Comparison of ENCODE assay signal across 1 cellular context in genomic region chr16:2178321-2179106, GRCh38.
TF ChIP-seq lines count a peak whose summit lies in the region.

No MANE protein-coding gene starts in this region.

TF ChIP-seq in WTC11, 78 proteins besides CTCF, POLR2A, EP300 and RAD21 (continued from another document):
- TF ChIP-seq STAT6 (CRISPR knock-in tag; conservative IDR thresholded peaks at IDR 0.05; ENCODE audit: low read depth) (no peak), ZNF317 (CRISPR knock-in tag; IDR thresholded peaks at IDR 0.05; ENCODE audit: borderline replicate concordance, low read depth) (peak; percentile 25; the same call in 1 of the 2 replicates), PRRX2 (CRISPR knock-in tag; IDR thresholded peaks at IDR 0.05) (0 out of 2 replicates have a peak, but pooled peaks have one; percentile 53), ZNF263 (CRISPR knock-in tag; IDR thresholded peaks at IDR 0.05; ENCODE audit: low read depth) (no peak), HMGXB4 (CRISPR knock-in tag; IDR thresholded peaks at IDR 0.05) (peak; percentile 25; the same call in 1 of the 2 replicates), NR3C1 (CRISPR knock-in tag; conservative IDR thresholded peaks at IDR 0.05; ENCODE audit: low read depth) (no peak), FOXK1 (CRISPR knock-in tag; IDR thresholded peaks at IDR 0.05) (peak; percentile 56; the same call in 1 of the 2 replicates), MAX (CRISPR knock-in tag; IDR thresholded peaks at IDR 0.05) (peak; percentile 52; the same call in 1 of the 2 replicates), KAT7 (CRISPR knock-in tag; IDR thresholded peaks at IDR 0.05; ENCODE audit: borderline replicate concordance) (no peak), FOXP1 (CRISPR knock-in tag; IDR thresholded peaks at IDR 0.05; ENCODE audit: borderline replicate concordance) (0 out of 2 replicates have a peak, but pooled peaks have one; percentile 65), E2F4 (CRISPR knock-in tag; IDR thresholded peaks at IDR 0.05; ENCODE audit: borderline replicate concordance, low read depth) (0 out of 2 replicates have a peak, but pooled peaks have one; percentile 12), ARID4B (CRISPR knock-in tag; IDR thresholded peaks at IDR 0.05; ENCODE audit: borderline replicate concordance) (0 out of 2 replicates have a peak, but pooled peaks have one; percentile 23), ESRRA (CRISPR knock-in tag; IDR thresholded peaks at IDR 0.05; ENCODE audit: borderline replicate concordance) (0 out of 2 replicates have a peak, but pooled peaks have one; percentile 57), ZNF232 (CRISPR knock-in tag; IDR thresholded peaks at IDR 0.05) (0 out of 2 replicates have a peak, but pooled peaks have one; percentile 22), AR (CRISPR knock-in tag; IDR thresholded peaks at IDR 0.05) (no peak), ZNF396 (CRISPR knock-in tag; IDR thresholded peaks at IDR 0.05; ENCODE audit: borderline replicate concordance) (no peak), TEAD1 (CRISPR knock-in tag; IDR thresholded peaks at IDR 0.05) (peak; percentile 55; the same call in 1 of the 2 replicates)
